12 cellular contexts compared by ENCODE assay signal in the genomic region with DNA sequence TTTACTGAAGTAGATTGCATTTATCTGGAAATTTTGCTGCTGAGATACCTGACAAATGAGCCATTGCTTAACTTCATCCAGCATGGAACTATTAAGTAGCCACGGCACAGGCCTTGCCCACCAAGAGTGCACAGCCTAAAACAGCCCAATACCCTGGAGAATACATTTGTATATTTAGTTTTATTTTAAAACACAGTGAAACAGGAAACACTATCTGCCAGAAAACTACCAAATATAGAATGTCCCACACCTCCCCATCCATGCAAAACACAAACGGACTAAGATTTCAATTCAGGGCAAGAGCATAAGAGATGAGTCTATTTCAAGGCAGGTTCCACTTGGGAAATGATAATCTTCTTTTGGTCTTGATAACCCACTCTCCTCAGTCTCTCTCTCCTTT. TPM values are rescaled to one million over a fixed set of nuclear protein-coding genes. Genes with fewer than 3 reads are reported as not detected.
DNase-seq lines count a peak whose midpoint lies in the region; ATAC-seq and TF ChIP-seq lines count a peak whose summit lies in the region.
"Had no signal": no experiment of that assay in that cellular context is flagged by ENCODE, and none has a peak within 500 bp of the region (broad histone marks: within the 10 kb centered on the region; RNA-seq: fewer than 3 reads in every experiment).

No MANE protein-coding gene starts in this region.

- WGBS in thyroid gland, 2 donors: 23 to 60% methylated on average over 2 of the region's 2 CpGs

- H3K4me1 ChIP-seq in right atrium auricular region (peaks cover 0 to 79% of the 10 kb centered on the region in 2 donors), thyroid gland (peaks cover 39 to 73% of the 10 kb centered on the region in 2 donors)

- H3K27ac Mint-ChIP-seq in activated T-cell treated with anti-CD3 and anti-CD28 coated beads, Interleukin-2, amount 50 U/mL, for 24 hours: peak overlapping the region; percentile 98
- peak overlapping the region; percentile 94 for H3K27ac Mint-ChIP-seq in activated T-helper 1 cell treated with anti-CD3 and anti-CD28 coated beads, Interleukin-12 subunit alpha, Interleukin-12 subunit beta, Interleukin-2, Interleukin-4 antibody, amounts not matched to agents 30 ng/mL and 10 ng/mL and 1 ng/mL, durations not matched to agents 14 hours and 24 hours and 36 hours

- H3K27ac ChIP-seq in right atrium auricular region (peak overlapping the region; percentile 52 to 67), thyroid gland (peak overlapping the region; percentile 15 to 80 (median 78))

- TF ChIP-seq POLR2A in thyroid gland (IDR thresholded peaks at IDR 0.05): no peak

- H3K9me3 ChIP-seq in right atrium auricular region (no peaks in the 10 kb centered on the region), thyroid gland (no peaks in the 10 kb centered on the region)

- H3K4me1 Mint-ChIP-seq in activated T-cell treated with anti-CD3 and anti-CD28 coated beads, Interleukin-2, amount 50 U/mL, for 24 hours (ENCODE audit: low read depth): peaks cover 90% of the 10 kb centered on the region
- H3K4me1 Mint-ChIP-seq in activated T-helper 1 cell treated with anti-CD3 and anti-CD28 coated beads, Interleukin-12 subunit alpha, Interleukin-12 subunit beta, Interleukin-2, Interleukin-4 antibody, amounts not matched to agents 30 ng/mL and 10 ng/mL and 1 ng/mL, durations not matched to agents 14 hours and 24 hours and 36 hours (ENCODE audit: low read depth): peaks cover 86% of the 10 kb centered on the region

- no peaks in the 10 kb centered on the region for H3K27me3 Mint-ChIP-seq in activated T-cell treated with anti-CD3 and anti-CD28 coated beads, Interleukin-2, amount 50 U/mL, for 24 hours
- peaks cover 3% of the 10 kb centered on the region for H3K27me3 Mint-ChIP-seq in activated T-helper 1 cell treated with anti-CD3 and anti-CD28 coated beads, Interleukin-12 subunit alpha, Interleukin-12 subunit beta, Interleukin-2, Interleukin-4 antibody, amounts not matched to agents 30 ng/mL and 10 ng/mL and 1 ng/mL, durations not matched to agents 14 hours and 24 hours and 36 hours (ENCODE audit: insufficient read depth)

- no peak for DNase-seq in activated T-cell treated with anti-CD3 and anti-CD28 coated beads, Interleukin-2, amount 50 U/mL, for 24 hours
- DNase-seq in activated T-cell treated with anti-CD3 and anti-CD28 coated beads, Interleukin-2, amount 50 U/mL, for 48 hours: no peak
- DNase-seq in activated T-helper 1 cell treated with anti-CD3 and anti-CD28 coated beads, Interleukin-12 subunit alpha, Interleukin-12 subunit beta, Interleukin-2, Interleukin-4 antibody, amounts not matched to agents 30 ng/mL and 10 ng/mL and 1 ng/mL, durations not matched to agents 14 hours and 24 hours and 36 hours (ENCODE audit: low spot score): no peak
- no peak for DNase-seq in right atrium auricular region (ENCODE audit: low spot score)
- DNase-seq in thyroid gland: no peak
- DNase-seq in GM20000 (ENCODE audit: low spot score): no peak
- DNase-seq in sciatic nerve (ENCODE audit: low spot score): no peak
- DNase-seq: anterior cingulate cortex, KBM-7, NCI-H526 treated with DMSO at 0.1 percent for 48 hours had no signal

- intact Hi-C loops in activated T-helper 1 cell treated with anti-CD3 and anti-CD28 coated beads, Interleukin-12 subunit alpha, Interleukin-12 subunit beta, Interleukin-2, Interleukin-4 antibody, amounts not matched to agents 30 ng/mL and 10 ng/mL and 1 ng/mL, durations not matched to agents 14 hours and 24 hours and 36 hours (cut with micrococcal nuclease): loop anchor here (1.0 to 5.0 kb wide), 7 partner anchors 19 to 920 kb away; a partner anchor contains a TSS
- intact Hi-C loops in thyroid gland (cut with DNase I) (no loop called here), sciatic nerve (cut with DNase I) (no loop called here)

- H3K36me3 ChIP-seq in right atrium auricular region: no peaks in the 10 kb centered on the region
- no peaks in the 10 kb centered on the region for H3K36me3 ChIP-seq in thyroid gland

- H3K4me3 ChIP-seq in right atrium auricular region: peak overlapping the region in 1 of 2 donors; percentile 17
- no peak overlapping the region for H3K4me3 ChIP-seq in thyroid gland (replicated peaks in 1 of 3)
- H3K4me3 ChIP-seq: GM12878 had no signal

- peak overlapping the region; percentile 76 for H3K4me3 Mint-ChIP-seq in activated T-cell treated with anti-CD3 and anti-CD28 coated beads, Interleukin-2, amount 50 U/mL, for 24 hours
- no peak overlapping the region for H3K4me3 Mint-ChIP-seq in activated T-helper 1 cell treated with anti-CD3 and anti-CD28 coated beads, Interleukin-12 subunit alpha, Interleukin-12 subunit beta, Interleukin-2, Interleukin-4 antibody, amounts not matched to agents 30 ng/mL and 10 ng/mL and 1 ng/mL, durations not matched to agents 14 hours and 24 hours and 36 hours

- TF ChIP-seq CTCF in right atrium auricular region (IDR thresholded peaks at IDR 0.05): no peak
- TF ChIP-seq CTCF in thyroid gland (IDR thresholded peaks at IDR 0.05): no peak
- no peak for TF ChIP-seq CTCF in GM20000 (IDR thresholded peaks at IDR 0.05; ENCODE audit: extremely low read depth, missing control alignments)

- ATAC-seq in sciatic nerve (no peak), HG03108 (IDR thresholded peaks at IDR 0.05; ENCODE audit: unreplicated experiment) (no peak)

- H3K36me3 Mint-ChIP-seq in activated T-cell treated with anti-CD3 and anti-CD28 coated beads, Interleukin-2, amount 50 U/mL, for 24 hours (ENCODE audit: low read depth): peaks cover 3% of the 10 kb centered on the region
- peaks cover 9% of the 10 kb centered on the region for H3K36me3 Mint-ChIP-seq in activated T-helper 1 cell treated with anti-CD3 and anti-CD28 coated beads, Interleukin-12 subunit alpha, Interleukin-12 subunit beta, Interleukin-2, Interleukin-4 antibody, amounts not matched to agents 30 ng/mL and 10 ng/mL and 1 ng/mL, durations not matched to agents 14 hours and 24 hours and 36 hours (ENCODE audit: low read depth)

- H3K27me3 ChIP-seq in right atrium auricular region (no peaks in the 10 kb centered on the region), thyroid gland (no peaks in the 10 kb centered on the region)

- H3K9me3 Mint-ChIP-seq in activated T-cell treated with anti-CD3 and anti-CD28 coated beads, Interleukin-2, amount 50 U/mL, for 24 hours: no peaks in the 10 kb centered on the region
- no peaks in the 10 kb centered on the region for H3K9me3 Mint-ChIP-seq in activated T-helper 1 cell treated with anti-CD3 and anti-CD28 coated beads, Interleukin-12 subunit alpha, Interleukin-12 subunit beta, Interleukin-2, Interleukin-4 antibody, amounts not matched to agents 30 ng/mL and 10 ng/mL and 1 ng/mL, durations not matched to agents 14 hours and 24 hours and 36 hours

RNA-seq across cellular contexts. Expression of a gene that starts 57.1 kb away (rescaled TPM):
- total RNA-seq in activated T-helper 1 cell treated with anti-CD3 and anti-CD28 coated beads, Interleukin-12 subunit alpha, Interleukin-12 subunit beta, Interleukin-2, Interleukin-4 antibody, amounts not matched to agents 30 ng/mL and 10 ng/mL and 1 ng/mL, durations not matched to agents 14 hours and 24 hours and 36 hours: 0.32 and 0.47 TPM in 2 replicates
- total RNA-seq in right atrium auricular region (1 to 10 TPM; 2.6 to 5.8 TPM), thyroid gland (10 to 100 TPM in 2 of 4 donors, 1 to 10 TPM in 2; 5.7 to 14.1 (median 11.4) TPM), sciatic nerve (11.0 TPM)
